ENCODE assay signal across 8 cellular contexts in genomic region chr17:30235386-30236296, GRCh38. TPM values are rescaled to one million over a fixed set of nuclear protein-coding genes. Genes with fewer than 3 reads are reported as not detected.
DNase-seq lines count a peak whose midpoint lies in the region; ATAC-seq and TF ChIP-seq lines count a peak whose summit lies in the region.

Gene SLC6A4 (minus strand): TSS chr17:30235697. CDS start chr17:30221958, 13,739 bp downstream.

- no peaks in the 10 kb centered on the region for H3K9me3 ChIP-seq in psoas muscle

- peaks cover 7% of the 10 kb centered on the region for H3K4me1 ChIP-seq in psoas muscle

- H3K4me3 ChIP-seq in psoas muscle, result peak within 1 kb of the TSS; percentile 59

- 2 to 3% (median 2%) methylated on average over 73 to 81 of the region's 82 CpGs for WGBS in psoas muscle, 3 donors

- peak; percentile 38 for DNase-seq in DMS79 treated with DMSO at 0.1 percent for 48 hours (lab: John Stamatoyannopoulos, UW)
- no peak for DNase-seq in DMS79 (lab: John Stamatoyannopoulos, UW)
- DNase-seq in germinal center (ENCODE audit: low spot score), result peak; percentile 37
- no peak for DNase-seq in psoas muscle
- no peak for DNase-seq in NCI-H1694 treated with DMSO at 0.1 percent for 48 hours (lab: John Stamatoyannopoulos, UW)
- no peak for DNase-seq in T-helper 9 cell
- DNase-seq in LoVo (ENCODE audit: low spot score), result no peak

- H3K27me3 ChIP-seq in psoas muscle (ENCODE audit: insufficient read depth in 3 of 3, low read length in 2 of 3), result peaks cover 3 to 60% (median 24%) of the 10 kb centered on the region in 3 donors

- H3K27ac ChIP-seq in psoas muscle, result no peak within 1 kb of the TSS

- no peaks in the 10 kb centered on the region for H3K36me3 ChIP-seq in psoas muscle (ENCODE audit: insufficient read depth in 1 of 2, low read depth in 1 of 2)

- intact Hi-C loops in psoas muscle (cut with DNase I), result no loop called here

- ATAC-seq in SK-N-SH treated with all-trans-retinoic acid at 6 μM for 48 hours, result peak; percentile 64
- peak in 3 of 4 donors; percentile 22 to 66 (median 34) for ATAC-seq in psoas muscle

- TF ChIP-seq CTCF in psoas muscle (IDR thresholded peaks at IDR 0.05), result no peak

TF ChIP-seq in SK-N-SH treated with all-trans-retinoic acid at 6 μM for 48 hours, 23 proteins besides CTCF, POLR2A, EP300 and RAD21:
- TF ChIP-seq ZNF70 (CRISPR knock-in tag; IDR thresholded peaks at IDR 0.05) (no peak), CSRNP3 (CRISPR knock-in tag; IDR thresholded peaks at IDR 0.05) (no peak), ZNF8 (CRISPR knock-in tag; IDR thresholded peaks at IDR 0.05) (no peak), TCF4 (CRISPR knock-in tag; IDR thresholded peaks at IDR 0.05; ENCODE audit: borderline replicate concordance) (no peak), CREB5 (CRISPR knock-in tag; IDR thresholded peaks at IDR 0.05; ENCODE audit: low read depth) (no peak), ZNF565 (CRISPR knock-in tag; conservative IDR thresholded peaks at IDR 0.05; ENCODE audit: low read depth) (no peak), ARNTL (CRISPR knock-in tag; IDR thresholded peaks at IDR 0.05; ENCODE audit: borderline replicate concordance, low read depth) (no peak)
TF ChIP-seq in SK-N-SH treated with all-trans-retinoic acid at 6 μM for 48 hours: peak in this region for 0.

RNA-seq across cellular contexts. Expression of gene SLC6A4, which starts in this region (rescaled TPM):
- total RNA-seq in psoas muscle, result not detected
- polyA plus RNA-seq in psoas muscle, result under 1 TPM in 2 of 3 donors, not detected in 1; 0.01 to 0.06 TPM

Comparison
In these comparisons a context has a peak if more than half of its experiments do, and no peak if none do; other contexts are left out.
1. DNase-seq: peak in DMS79 treated with DMSO at 0.1 percent for 48 hours (single experiment) and germinal center (single experiment); none in DMS79 (single experiment), psoas muscle (0 of 2), NCI-H1694 treated with DMSO at 0.1 percent for 48 hours (single experiment), T-helper 9 cell (single experiment) and LoVo (single experiment).
2. Peak in ATAC-seq and H3K4me3 ChIP-seq in psoas muscle; RNA of the gene not detected or under 1 TPM.